Comparison of ENCODE assay signal across 9 cellular contexts in the genomic region with DNA sequence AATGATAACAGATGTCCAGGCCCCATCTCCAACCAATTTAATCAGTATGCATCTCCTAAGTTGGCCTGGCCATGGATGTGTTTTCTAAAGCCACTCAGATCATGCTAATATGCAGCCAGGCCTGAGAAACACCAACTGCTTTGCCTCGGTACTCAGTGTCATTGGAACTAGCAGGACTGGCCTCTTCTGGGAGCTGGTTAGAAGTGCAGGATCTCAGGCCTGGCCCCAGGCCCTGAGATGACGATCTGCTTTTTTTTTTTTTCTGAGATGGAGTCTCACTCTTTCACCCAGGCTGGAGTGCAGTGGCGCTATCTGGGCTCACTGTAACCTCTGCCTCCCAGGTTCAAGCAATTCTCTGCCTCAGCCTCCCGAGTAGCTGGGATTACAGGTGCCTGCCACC.
DNase-seq lines count a peak whose midpoint lies in the region; ATAC-seq and TF ChIP-seq lines count a peak whose summit lies in the region.
"Had no signal": no experiment of that assay in that cellular context is flagged by ENCODE, and none has a peak within 500 bp of the region (broad histone marks: within the 10 kb centered on the region; RNA-seq: fewer than 3 reads in every experiment).

No MANE protein-coding gene starts in this region.

- H3K36me3 Mint-ChIP-seq in activated CD8-positive, alpha-beta T cell treated with anti-CD3 and anti-CD28 coated beads, Interleukin-2, amount 10 ng/mL, durations not matched to agents 7 days and 5 days (ENCODE audit: low read depth) = no peaks in the 10 kb centered on the region
- no peaks in the 10 kb centered on the region for H3K36me3 Mint-ChIP-seq in natural killer cell treated with Interleukin-12 subunit alpha and Interleukin-12 subunit beta and Interleukin-15 and Interleukin-18, amount 100 ng/mL, for 72 hours

- POLR2A ChIA-PET in activated CD8-positive, alpha-beta T cell treated with anti-CD3 and anti-CD28 coated beads, Interleukin-2, amount 10 ng/mL, durations not matched to agents 7 days and 5 days (lab: Charles Lee) = no interaction called here

- H3K4me1 Mint-ChIP-seq in activated CD8-positive, alpha-beta T cell treated with anti-CD3 and anti-CD28 coated beads, Interleukin-2, amount 10 ng/mL, durations not matched to agents 7 days and 5 days (ENCODE audit: low read depth) = peaks cover 1% of the 10 kb centered on the region
- H3K4me1 Mint-ChIP-seq in natural killer cell treated with Interleukin-12 subunit alpha and Interleukin-12 subunit beta and Interleukin-15 and Interleukin-18, amount 100 ng/mL, for 72 hours (ENCODE audit: low read depth in 2 of 2) = peaks cover 0 to 2% of the 10 kb centered on the region in 2 donors

- DNase-seq in AG09319 (ENCODE audit: extremely low read depth, low read depth) (no peak), NCI-H460 (ENCODE audit: extremely low read depth, low read depth) (peak; percentile 25), ecto neural progenitor cell (ENCODE audit: low spot score) (peak; percentile 48), iPS-NIHi11 (ENCODE audit: low spot score) (peak; percentile 43)
- no peak for DNase-seq in activated CD8-positive, alpha-beta T cell treated with anti-CD3 and anti-CD28 coated beads, Interleukin-2, amount 10 ng/mL, durations not matched to agents 7 days and 5 days
- no peak for DNase-seq in natural killer cell treated with Interleukin-12 subunit alpha and Interleukin-12 subunit beta and Interleukin-15 and Interleukin-18, amount 100 ng/mL, for 72 hours (ENCODE audit: low spot score)
- DNase-seq: activated CD4-positive, alpha-beta T cell treated with anti-CD3 and anti-CD28 coated beads for 1 hour had no signal

- no peak overlapping the region for H3K4me3 Mint-ChIP-seq in activated CD8-positive, alpha-beta T cell treated with anti-CD3 and anti-CD28 coated beads, Interleukin-2, amount 10 ng/mL, durations not matched to agents 7 days and 5 days
- H3K4me3 Mint-ChIP-seq in natural killer cell treated with Interleukin-12 subunit alpha and Interleukin-12 subunit beta and Interleukin-15 and Interleukin-18, amount 100 ng/mL, for 72 hours = no peak overlapping the region

- ATAC-seq in activated CD8-positive, alpha-beta T cell treated with anti-CD3 and anti-CD28 coated beads, Interleukin-2, amount 10 ng/mL, durations not matched to agents 7 days and 5 days = no peak
- no peak for ATAC-seq in natural killer cell treated with Interleukin-12 subunit alpha and Interleukin-12 subunit beta and Interleukin-15 and Interleukin-18, amount 100 ng/mL, for 72 hours
- ATAC-seq in HG03520 (IDR thresholded peaks at IDR 0.05; ENCODE audit: unreplicated experiment) = no peak
- no peak for ATAC-seq in GM19452 (IDR thresholded peaks at IDR 0.05; ENCODE audit: unreplicated experiment)

- CTCF ChIA-PET in activated CD8-positive, alpha-beta T cell treated with anti-CD3 and anti-CD28 coated beads, Interleukin-2, amount 10 ng/mL, durations not matched to agents 7 days and 5 days (lab: Charles Lee) = no interaction called here

- H3K9me3 Mint-ChIP-seq in activated CD8-positive, alpha-beta T cell treated with anti-CD3 and anti-CD28 coated beads, Interleukin-2, amount 10 ng/mL, durations not matched to agents 7 days and 5 days (ENCODE audit: insufficient read depth) = no peaks in the 10 kb centered on the region
- H3K9me3 Mint-ChIP-seq in natural killer cell treated with Interleukin-12 subunit alpha and Interleukin-12 subunit beta and Interleukin-15 and Interleukin-18, amount 100 ng/mL, for 72 hours = no peaks in the 10 kb centered on the region

- TF ChIP-seq CTCF in AG09319 (IDR thresholded peaks at IDR 0.05; ENCODE audit: low read depth, low read length) = peak; percentile 17

- no peak overlapping the region for H3K27ac Mint-ChIP-seq in activated CD8-positive, alpha-beta T cell treated with anti-CD3 and anti-CD28 coated beads, Interleukin-2, amount 10 ng/mL, durations not matched to agents 7 days and 5 days
- no peak overlapping the region for H3K27ac Mint-ChIP-seq in natural killer cell treated with Interleukin-12 subunit alpha and Interleukin-12 subunit beta and Interleukin-15 and Interleukin-18, amount 100 ng/mL, for 72 hours

- H3K27me3 Mint-ChIP-seq in activated CD8-positive, alpha-beta T cell treated with anti-CD3 and anti-CD28 coated beads, Interleukin-2, amount 10 ng/mL, durations not matched to agents 7 days and 5 days (ENCODE audit: low read depth) = peaks cover 5% of the 10 kb centered on the region
- peaks cover 13 to 28% of the 10 kb centered on the region in 2 donors for H3K27me3 Mint-ChIP-seq in natural killer cell treated with Interleukin-12 subunit alpha and Interleukin-12 subunit beta and Interleukin-15 and Interleukin-18, amount 100 ng/mL, for 72 hours

Comparison
In these comparisons a context has a peak if more than half of its experiments do, and no peak if none do; other contexts are left out.
1. DNase-seq: peak in NCI-H460 (single experiment), ecto neural progenitor cell (single experiment) and iPS-NIHi11 (single experiment); none in AG09319 (single experiment), activated CD8-positive, alpha-beta T cell treated with anti-CD3 and anti-CD28 coated beads, Interleukin-2, amount 10 ng/mL, durations not matched to agents 7 days and 5 days (single experiment) and natural killer cell treated with Interleukin-12 subunit alpha and Interleukin-12 subunit beta and Interleukin-15 and Interleukin-18, amount 100 ng/mL, for 72 hours (single experiment).